1 cellular context compared by ENCODE assay signal in the genomic region with DNA sequence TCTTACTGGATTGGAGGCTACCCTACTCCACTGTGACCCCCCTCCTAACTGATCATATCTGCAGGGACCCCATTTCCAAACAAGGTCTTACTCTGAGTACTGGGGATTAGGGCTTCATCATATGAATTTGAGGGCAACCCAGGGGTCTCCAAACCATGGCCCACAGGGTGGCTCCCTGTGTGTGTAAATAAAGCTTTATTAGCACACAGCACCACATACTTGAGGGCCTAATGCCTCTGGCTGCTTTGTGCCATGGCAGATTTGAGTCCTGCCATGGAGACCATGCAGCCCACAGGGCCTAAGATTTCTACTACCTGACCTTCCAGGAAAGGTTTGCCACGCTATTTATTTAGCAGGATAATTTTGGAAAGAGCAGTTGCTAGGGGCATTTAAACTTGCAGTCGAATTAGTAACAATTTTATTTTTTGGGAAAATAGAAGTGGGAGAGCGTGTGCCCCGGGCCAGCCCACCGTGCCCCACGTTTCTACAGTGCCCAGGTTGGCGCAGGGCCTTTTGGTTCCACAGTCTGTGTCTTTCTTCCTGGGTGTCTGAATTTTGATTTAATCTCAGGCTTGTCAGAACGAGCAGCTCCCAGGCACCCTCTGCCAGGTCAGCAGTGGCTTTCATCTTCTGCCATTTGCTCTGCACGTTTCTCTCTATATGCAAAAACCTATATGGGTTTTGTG.
TF ChIP-seq lines count a peak whose summit lies in the region.

No MANE protein-coding gene starts in this region.

TF ChIP-seq in K562, 482 proteins besides CTCF, POLR2A, EP300 and RAD21 (continued from another document):
- TF ChIP-seq, protein P1, sequence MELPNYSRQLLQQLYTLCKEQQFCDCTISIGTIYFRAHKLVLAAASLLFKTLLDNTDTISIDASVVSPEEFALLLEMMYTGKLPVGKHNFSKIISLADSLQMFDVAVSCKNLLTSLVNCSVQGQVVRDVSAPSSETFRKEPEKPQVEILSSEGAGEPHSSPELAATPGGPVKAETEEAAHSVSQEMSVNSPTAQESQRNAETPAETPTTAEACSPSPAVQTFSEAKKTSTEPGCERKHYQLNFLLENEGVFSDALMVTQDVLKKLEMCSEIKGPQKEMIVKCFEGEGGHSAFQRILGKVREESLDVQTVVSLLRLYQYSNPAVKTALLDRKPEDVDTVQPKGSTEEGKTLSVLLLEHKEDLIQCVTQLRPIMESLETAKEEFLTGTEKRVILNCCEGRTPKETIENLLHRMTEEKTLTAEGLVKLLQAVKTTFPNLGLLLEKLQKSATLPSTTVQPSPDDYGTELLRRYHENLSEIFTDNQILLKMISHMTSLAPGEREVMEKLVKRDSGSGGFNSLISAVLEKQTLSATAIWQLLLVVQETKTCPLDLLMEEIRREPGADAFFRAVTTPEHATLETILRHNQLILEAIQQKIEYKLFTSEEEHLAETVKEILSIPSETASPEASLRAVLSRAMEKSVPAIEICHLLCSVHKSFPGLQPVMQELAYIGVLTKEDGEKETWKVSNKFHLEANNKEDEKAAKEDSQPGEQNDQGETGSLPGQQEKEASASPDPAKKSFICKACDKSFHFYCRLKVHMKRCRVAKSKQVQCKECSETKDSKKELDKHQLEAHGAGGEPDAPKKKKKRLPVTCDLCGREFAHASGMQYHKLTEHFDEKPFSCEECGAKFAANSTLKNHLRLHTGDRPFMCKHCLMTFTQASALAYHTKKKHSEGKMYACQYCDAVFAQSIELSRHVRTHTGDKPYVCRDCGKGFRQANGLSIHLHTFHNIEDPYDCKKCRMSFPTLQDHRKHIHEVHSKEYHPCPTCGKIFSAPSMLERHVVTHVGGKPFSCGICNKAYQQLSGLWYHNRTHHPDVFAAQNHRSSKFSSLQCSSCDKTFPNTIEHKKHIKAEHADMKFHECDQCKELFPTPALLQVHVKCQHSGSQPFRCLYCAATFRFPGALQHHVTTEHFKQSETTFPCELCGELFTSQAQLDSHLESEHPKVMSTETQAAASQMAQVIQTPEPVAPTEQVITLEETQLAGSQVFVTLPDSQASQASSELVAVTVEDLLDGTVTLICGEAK (IDR thresholded peaks at IDR 0.05), result peak; percentile 93
- TF ChIP-seq, protein P1 (CRISPR knock-in tag; IDR thresholded peaks at IDR 0.05), result peak; percentile 87
